Comparison of ENCODE assay signal across 1 cellular context in the genomic region with DNA sequence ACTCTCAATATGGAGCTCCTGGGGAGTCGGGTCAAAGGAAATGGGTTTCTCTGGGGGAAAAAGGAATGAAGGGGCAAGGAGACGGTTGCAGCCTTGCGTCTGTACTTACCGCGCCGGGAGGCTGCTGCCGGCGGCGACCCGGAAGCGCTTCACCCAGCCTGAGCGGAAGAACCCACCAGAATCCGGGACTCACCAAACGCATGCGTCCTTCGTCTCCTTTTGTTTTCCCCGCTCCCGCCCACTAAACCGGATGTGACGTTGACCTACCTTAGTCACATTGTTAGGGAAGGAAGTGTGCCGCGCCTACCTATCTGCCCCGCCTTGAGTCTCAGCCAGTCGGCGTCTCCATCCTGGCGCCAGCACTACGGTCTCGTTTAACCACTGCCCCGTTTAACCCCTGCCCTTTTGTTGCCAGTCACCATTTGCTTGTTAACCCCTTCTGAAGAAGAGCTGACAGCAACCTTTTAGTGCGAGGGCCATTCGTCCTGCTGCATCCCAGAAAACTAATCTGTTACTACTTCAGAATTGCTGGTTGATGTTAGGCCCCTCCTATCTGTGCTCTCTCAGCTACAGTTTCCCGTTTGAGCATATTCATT.
TF ChIP-seq lines count a peak whose summit lies in the region.

A gene (minus strand): TSS at position 155 of the 596 bp plus-strand sequence. CDS start 1,419 bp downstream, outside the sequence.

TF ChIP-seq in K562, 482 proteins besides CTCF, POLR2A, EP300 and RAD21 (continued from another document and continues in another):
- TF ChIP-seq, protein P1, sequence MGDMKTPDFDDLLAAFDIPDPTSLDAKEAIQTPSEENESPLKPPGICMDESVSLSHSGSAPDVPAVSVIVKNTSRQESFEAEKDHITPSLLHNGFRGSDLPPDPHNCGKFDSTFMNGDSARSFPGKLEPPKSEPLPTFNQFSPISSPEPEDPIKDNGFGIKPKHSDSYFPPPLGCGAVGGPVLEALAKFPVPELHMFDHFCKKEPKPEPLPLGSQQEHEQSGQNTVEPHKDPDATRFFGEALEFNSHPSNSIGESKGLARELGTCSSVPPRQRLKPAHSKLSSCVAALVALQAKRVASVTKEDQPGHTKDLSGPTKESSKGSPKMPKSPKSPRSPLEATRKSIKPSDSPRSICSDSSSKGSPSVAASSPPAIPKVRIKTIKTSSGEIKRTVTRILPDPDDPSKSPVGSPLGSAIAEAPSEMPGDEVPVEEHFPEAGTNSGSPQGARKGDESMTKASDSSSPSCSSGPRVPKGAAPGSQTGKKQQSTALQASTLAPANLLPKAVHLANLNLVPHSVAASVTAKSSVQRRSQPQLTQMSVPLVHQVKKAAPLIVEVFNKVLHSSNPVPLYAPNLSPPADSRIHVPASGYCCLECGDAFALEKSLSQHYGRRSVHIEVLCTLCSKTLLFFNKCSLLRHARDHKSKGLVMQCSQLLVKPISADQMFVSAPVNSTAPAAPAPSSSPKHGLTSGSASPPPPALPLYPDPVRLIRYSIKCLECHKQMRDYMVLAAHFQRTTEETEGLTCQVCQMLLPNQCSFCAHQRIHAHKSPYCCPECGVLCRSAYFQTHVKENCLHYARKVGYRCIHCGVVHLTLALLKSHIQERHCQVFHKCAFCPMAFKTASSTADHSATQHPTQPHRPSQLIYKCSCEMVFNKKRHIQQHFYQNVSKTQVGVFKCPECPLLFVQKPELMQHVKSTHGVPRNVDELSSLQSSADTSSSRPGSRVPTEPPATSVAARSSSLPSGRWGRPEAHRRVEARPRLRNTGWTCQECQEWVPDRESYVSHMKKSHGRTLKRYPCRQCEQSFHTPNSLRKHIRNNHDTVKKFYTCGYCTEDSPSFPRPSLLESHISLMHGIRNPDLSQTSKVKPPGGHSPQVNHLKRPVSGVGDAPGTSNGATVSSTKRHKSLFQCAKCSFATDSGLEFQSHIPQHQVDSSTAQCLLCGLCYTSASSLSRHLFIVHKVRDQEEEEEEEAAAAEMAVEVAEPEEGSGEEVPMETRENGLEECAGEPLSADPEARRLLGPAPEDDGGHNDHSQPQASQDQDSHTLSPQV (IDR thresholded peaks at IDR 0.05), result peak; percentile 82
- TF ChIP-seq FOSL1 (tag; conservative IDR thresholded peaks at IDR 0.05), result peak; percentile 58
- peak; percentile 5; the same call in 1 of the 2 replicates for TF ChIP-seq ZNF197 (CRISPR knock-in tag; IDR thresholded peaks at IDR 0.05; ENCODE audit: low read depth)
- peak; percentile 38 for TF ChIP-seq CHD1 (IDR thresholded peaks at IDR 0.05; ENCODE audit: low read length)
- no peak; the same call in 1 of the 2 replicates for TF ChIP-seq HLTF (IDR thresholded peaks at IDR 0.05)
- TF ChIP-seq, protein P2, sequence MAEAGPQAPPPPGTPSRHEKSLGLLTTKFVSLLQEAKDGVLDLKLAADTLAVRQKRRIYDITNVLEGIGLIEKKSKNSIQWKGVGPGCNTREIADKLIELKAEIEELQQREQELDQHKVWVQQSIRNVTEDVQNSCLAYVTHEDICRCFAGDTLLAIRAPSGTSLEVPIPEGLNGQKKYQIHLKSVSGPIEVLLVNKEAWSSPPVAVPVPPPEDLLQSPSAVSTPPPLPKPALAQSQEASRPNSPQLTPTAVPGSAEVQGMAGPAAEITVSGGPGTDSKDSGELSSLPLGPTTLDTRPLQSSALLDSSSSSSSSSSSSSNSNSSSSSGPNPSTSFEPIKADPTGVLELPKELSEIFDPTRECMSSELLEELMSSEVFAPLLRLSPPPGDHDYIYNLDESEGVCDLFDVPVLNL (CRISPR knock-in tag; IDR thresholded peaks at IDR 0.05; ENCODE audit: low read depth), result peak; percentile 90
- peak; percentile 4 for TF ChIP-seq ZNF175 (CRISPR knock-in tag; IDR thresholded peaks at IDR 0.05; ENCODE audit: low read depth)
- no peak for TF ChIP-seq HDGF (IDR thresholded peaks at IDR 0.05)
- no peak for TF ChIP-seq WHSC1 (IDR thresholded peaks at IDR 0.05; ENCODE audit: low read length)
- peak; percentile 75; the same call in 1 of the 2 replicates for TF ChIP-seq SMAD4 (CRISPR knock-in tag; conservative IDR thresholded peaks at IDR 0.05)
- peak; percentile 71 for TF ChIP-seq MYC (IDR thresholded peaks at IDR 0.05; ENCODE audit: low read depth, low read length)
- TF ChIP-seq MYC (CRISPR knock-in tag; IDR thresholded peaks at IDR 0.05; ENCODE audit: borderline replicate concordance, low read depth), result 0 out of 2 replicates have a peak, but pooled peaks have one; percentile 17
- no peak; the same call in 1 of the 2 replicates for TF ChIP-seq ZNF165 (CRISPR knock-in tag; IDR thresholded peaks at IDR 0.05; ENCODE audit: borderline replicate concordance)
- TF ChIP-seq ZNF316 (IDR thresholded peaks at IDR 0.05), result peak; percentile 33; the same call in 1 of the 2 replicates
- peak; percentile 92 for TF ChIP-seq RBFOX2 (IDR thresholded peaks at IDR 0.05; ENCODE audit: low read depth, low read length)
- TF ChIP-seq TOE1 (IDR thresholded peaks at IDR 0.05; ENCODE audit: borderline replicate concordance), result peak; percentile 56; the same call in 1 of the 2 replicates
- no peak for TF ChIP-seq TOE1 (CRISPR knock-in tag; IDR thresholded peaks at IDR 0.05; ENCODE audit: borderline replicate concordance, low read depth)
- no peak for TF ChIP-seq KAT7 (CRISPR knock-in tag; IDR thresholded peaks at IDR 0.05; ENCODE audit: borderline replicate concordance)
- no peak for TF ChIP-seq ZBTB8A (IDR thresholded peaks at IDR 0.05; ENCODE audit: partially characterized antibody)
- TF ChIP-seq ZNF232 (CRISPR knock-in tag; IDR thresholded peaks at IDR 0.05), result no peak
- TF ChIP-seq CREB1 (IDR thresholded peaks at IDR 0.05), result peak; percentile 76
- TF ChIP-seq CREB1 (CRISPR knock-in tag; IDR thresholded peaks at IDR 0.05), result peak; percentile 90
- TF ChIP-seq DIDO1 (tag; IDR thresholded peaks at IDR 0.05; ENCODE audit: low read depth), result peak; percentile 89
- TF ChIP-seq RBM39 (optimal IDR thresholded peaks at IDR 0.05; ENCODE audit: low read depth, low read length), result no peak
- peak; percentile 78 for TF ChIP-seq RBBP5 (IDR thresholded peaks at IDR 0.05; ENCODE audit: borderline replicate concordance, insufficient read depth, low read length, poor library complexity, severe bottlenecking)
- 0 out of 2 replicates have a peak, but pooled peaks have one; percentile 60 for TF ChIP-seq FOXP1 (CRISPR knock-in tag; IDR thresholded peaks at IDR 0.05)
- peak; percentile 37; the same call in 1 of the 2 replicates for TF ChIP-seq ZNF75A (CRISPR knock-in tag; IDR thresholded peaks at IDR 0.05)
- TF ChIP-seq NR2C2 (CRISPR knock-in tag; IDR thresholded peaks at IDR 0.05), result peak; percentile 99
- TF ChIP-seq NR2C2 (tag; IDR thresholded peaks at IDR 0.05), result peak; percentile 100
- TF ChIP-seq BRD9 (IDR thresholded peaks at IDR 0.05; ENCODE audit: low read depth, partially characterized antibody), result peak; percentile 80
- no peak for TF ChIP-seq ZNF586 (CRISPR knock-in tag; conservative IDR thresholded peaks at IDR 0.05)
- TF ChIP-seq, protein P3, sequence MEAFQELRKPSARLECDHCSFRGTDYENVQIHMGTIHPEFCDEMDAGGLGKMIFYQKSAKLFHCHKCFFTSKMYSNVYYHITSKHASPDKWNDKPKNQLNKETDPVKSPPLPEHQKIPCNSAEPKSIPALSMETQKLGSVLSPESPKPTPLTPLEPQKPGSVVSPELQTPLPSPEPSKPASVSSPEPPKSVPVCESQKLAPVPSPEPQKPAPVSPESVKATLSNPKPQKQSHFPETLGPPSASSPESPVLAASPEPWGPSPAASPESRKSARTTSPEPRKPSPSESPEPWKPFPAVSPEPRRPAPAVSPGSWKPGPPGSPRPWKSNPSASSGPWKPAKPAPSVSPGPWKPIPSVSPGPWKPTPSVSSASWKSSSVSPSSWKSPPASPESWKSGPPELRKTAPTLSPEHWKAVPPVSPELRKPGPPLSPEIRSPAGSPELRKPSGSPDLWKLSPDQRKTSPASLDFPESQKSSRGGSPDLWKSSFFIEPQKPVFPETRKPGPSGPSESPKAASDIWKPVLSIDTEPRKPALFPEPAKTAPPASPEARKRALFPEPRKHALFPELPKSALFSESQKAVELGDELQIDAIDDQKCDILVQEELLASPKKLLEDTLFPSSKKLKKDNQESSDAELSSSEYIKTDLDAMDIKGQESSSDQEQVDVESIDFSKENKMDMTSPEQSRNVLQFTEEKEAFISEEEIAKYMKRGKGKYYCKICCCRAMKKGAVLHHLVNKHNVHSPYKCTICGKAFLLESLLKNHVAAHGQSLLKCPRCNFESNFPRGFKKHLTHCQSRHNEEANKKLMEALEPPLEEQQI (IDR thresholded peaks at IDR 0.05), result no peak
- TF ChIP-seq, protein P4, sequence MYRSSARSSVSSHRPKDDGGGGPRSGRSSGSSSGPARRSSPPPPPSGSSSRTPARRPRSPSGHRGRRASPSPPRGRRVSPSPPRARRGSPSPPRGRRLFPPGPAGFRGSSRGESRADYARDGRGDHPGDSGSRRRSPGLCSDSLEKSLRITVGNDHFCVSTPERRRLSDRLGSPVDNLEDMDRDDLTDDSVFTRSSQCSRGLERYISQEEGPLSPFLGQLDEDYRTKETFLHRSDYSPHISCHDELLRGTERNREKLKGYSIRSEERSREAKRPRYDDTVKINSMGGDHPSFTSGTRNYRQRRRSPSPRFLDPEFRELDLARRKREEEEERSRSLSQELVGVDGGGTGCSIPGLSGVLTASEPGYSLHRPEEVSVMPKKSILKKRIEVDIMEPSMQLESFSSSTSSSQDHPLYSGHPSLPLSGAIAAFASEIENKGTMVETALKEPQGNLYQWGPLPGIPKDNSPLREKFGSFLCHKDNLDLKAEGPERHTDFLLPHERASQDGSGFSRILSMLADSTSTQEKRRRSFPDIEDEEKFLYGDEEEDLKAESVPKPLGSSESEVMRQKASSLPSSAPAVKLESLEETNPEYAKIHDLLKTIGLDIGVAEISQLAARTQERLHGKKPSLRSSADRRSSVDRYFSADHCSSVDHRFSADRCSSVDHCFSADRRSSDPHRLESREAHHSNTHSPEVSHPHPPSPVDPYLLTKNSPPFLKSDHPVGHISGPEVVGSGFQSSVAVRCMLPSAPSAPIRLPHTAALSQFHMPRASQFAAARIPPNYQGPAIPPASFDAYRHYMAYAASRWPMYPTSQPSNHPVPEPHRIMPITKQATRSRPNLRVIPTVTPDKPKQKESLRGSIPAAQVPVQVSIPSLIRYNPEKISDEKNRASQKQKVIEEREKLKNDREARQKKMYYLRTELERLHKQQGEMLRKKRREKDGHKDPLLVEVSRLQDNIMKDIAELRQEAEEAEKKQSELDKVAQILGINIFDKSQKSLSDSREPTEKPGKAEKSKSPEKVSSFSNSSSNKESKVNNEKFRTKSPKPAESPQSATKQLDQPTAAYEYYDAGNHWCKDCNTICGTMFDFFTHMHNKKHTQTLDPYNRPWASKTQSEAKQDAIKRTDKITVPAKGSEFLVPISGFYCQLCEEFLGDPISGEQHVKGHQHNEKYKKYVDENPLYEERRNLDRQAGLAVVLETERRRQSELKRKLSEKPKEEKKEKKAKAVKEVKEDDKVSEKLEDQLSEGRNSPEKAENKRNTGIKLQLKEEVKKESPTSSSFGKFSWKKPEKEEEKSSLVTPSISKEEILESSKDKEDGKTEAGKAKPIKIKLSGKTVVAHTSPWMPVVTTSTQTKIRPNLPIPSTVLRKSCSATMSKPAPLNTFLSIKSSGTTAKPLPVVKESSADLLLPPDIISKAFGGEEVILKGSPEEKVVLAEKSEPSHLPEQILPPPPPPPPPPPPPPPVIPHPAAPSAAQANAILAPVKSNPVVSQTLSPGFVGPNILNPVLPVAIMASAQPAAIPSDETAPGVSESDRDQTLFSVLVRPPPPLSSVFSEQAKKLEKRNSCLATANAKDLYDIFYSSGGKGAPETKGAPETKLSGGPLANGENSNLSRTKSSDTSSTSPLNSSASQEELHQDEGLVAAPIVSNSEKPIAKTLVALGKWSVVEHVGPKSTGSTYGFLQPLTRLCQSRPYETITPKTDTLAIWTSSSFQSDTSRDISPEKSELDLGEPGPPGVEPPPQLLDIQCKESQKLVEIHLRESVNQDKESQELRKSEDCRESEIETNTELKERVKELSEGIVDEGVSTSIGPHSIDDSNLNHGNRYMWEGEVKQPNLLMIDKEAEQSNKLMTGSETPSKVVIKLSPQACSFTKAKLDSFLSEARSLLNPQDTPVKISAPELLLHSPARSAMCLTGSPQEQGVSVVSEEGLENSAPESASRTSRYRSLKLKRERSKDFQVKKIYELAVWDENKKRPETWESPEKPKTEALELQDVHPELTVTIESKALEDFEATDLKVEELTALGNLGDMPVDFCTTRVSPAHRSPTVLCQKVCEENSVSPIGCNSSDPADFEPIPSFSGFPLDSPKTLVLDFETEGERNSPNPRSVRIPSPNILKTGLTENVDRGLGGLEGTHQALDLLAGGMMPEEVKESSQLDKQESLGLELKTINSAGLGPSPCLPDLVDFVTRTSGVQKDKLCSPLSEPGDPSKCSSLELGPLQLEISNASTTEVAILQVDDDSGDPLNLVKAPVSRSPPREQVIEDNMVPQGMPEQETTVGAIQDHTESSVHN (IDR thresholded peaks at IDR 0.05; ENCODE audit: borderline replicate concordance in 1 of 2, low read depth in 1 of 2), result no peak
- peak; percentile 96 for TF ChIP-seq CREM (IDR thresholded peaks at IDR 0.05; ENCODE audit: low read depth)
- no peak for TF ChIP-seq GATAD2A (IDR thresholded peaks at IDR 0.05)
- TF ChIP-seq TAF9B (IDR thresholded peaks at IDR 0.05; ENCODE audit: partially characterized antibody), result peak; percentile 62
- TF ChIP-seq HDAC2 (IDR thresholded peaks at IDR 0.05), result 0 out of 2 replicates have a peak, but pooled peaks have one; percentile 52
- TF ChIP-seq GABPB1 (CRISPR knock-in tag; IDR thresholded peaks at IDR 0.05), result peak; percentile 98
- TF ChIP-seq, protein P5, sequence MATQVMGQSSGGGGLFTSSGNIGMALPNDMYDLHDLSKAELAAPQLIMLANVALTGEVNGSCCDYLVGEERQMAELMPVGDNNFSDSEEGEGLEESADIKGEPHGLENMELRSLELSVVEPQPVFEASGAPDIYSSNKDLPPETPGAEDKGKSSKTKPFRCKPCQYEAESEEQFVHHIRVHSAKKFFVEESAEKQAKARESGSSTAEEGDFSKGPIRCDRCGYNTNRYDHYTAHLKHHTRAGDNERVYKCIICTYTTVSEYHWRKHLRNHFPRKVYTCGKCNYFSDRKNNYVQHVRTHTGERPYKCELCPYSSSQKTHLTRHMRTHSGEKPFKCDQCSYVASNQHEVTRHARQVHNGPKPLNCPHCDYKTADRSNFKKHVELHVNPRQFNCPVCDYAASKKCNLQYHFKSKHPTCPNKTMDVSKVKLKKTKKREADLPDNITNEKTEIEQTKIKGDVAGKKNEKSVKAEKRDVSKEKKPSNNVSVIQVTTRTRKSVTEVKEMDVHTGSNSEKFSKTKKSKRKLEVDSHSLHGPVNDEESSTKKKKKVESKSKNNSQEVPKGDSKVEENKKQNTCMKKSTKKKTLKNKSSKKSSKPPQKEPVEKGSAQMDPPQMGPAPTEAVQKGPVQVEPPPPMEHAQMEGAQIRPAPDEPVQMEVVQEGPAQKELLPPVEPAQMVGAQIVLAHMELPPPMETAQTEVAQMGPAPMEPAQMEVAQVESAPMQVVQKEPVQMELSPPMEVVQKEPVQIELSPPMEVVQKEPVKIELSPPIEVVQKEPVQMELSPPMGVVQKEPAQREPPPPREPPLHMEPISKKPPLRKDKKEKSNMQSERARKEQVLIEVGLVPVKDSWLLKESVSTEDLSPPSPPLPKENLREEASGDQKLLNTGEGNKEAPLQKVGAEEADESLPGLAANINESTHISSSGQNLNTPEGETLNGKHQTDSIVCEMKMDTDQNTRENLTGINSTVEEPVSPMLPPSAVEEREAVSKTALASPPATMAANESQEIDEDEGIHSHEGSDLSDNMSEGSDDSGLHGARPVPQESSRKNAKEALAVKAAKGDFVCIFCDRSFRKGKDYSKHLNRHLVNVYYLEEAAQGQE (CRISPR knock-in tag; IDR thresholded peaks at IDR 0.05; ENCODE audit: low read depth), result no peak
- TF ChIP-seq NFXL1 (CRISPR knock-in tag; IDR thresholded peaks at IDR 0.05), result no peak
- peak; percentile 40; the same call in 1 of the 2 replicates for TF ChIP-seq ZNF644 (tag; IDR thresholded peaks at IDR 0.05; ENCODE audit: low read depth)
- peak; percentile 86 for TF ChIP-seq KLF6 (CRISPR knock-in tag; IDR thresholded peaks at IDR 0.05; ENCODE audit: borderline replicate concordance)
- TF ChIP-seq ZKSCAN1 (IDR thresholded peaks at IDR 0.05; ENCODE audit: low read depth, low read length), result peak; percentile 66; the same call in 1 of the 2 replicates
- TF ChIP-seq ZNF766 (CRISPR knock-in tag; conservative IDR thresholded peaks at IDR 0.05), result peak; percentile 65
